1 cellular context compared by ENCODE assay signal in genomic region chr1:226940029-226940805, GRCh38.
TF ChIP-seq lines count a peak whose summit lies in the region.

Gene COQ8A (plus strand): TSS chr1:226940294. CDS start chr1:226961386, 21,092 bp downstream.

TF ChIP-seq in K562, 482 proteins besides CTCF, POLR2A, EP300 and RAD21 (continued from another document and continues in another):
- TF ChIP-seq CREB3L1 (IDR thresholded peaks at IDR 0.05; ENCODE audit: borderline replicate concordance, low read depth) = peak; percentile 72; the same call in 1 of the 2 replicates
- no peak for TF ChIP-seq SUPT5H (IDR thresholded peaks at IDR 0.05)
- TF ChIP-seq HOXB6 (CRISPR knock-in tag; IDR thresholded peaks at IDR 0.05; ENCODE audit: borderline replicate concordance) = no peak
- no peak for TF ChIP-seq MAFF (IDR thresholded peaks at IDR 0.05; ENCODE audit: low read length)
- TF ChIP-seq PML (IDR thresholded peaks at IDR 0.05; ENCODE audit: low read length) = no peak; the same call in 1 of the 2 replicates
- no peak for TF ChIP-seq CCAR2 (IDR thresholded peaks at IDR 0.05; ENCODE audit: low read depth, low read length)
- peak; percentile 86 for TF ChIP-seq E2F3 (CRISPR knock-in tag; IDR thresholded peaks at IDR 0.05)
- no peak for TF ChIP-seq PURB (CRISPR knock-in tag; IDR thresholded peaks at IDR 0.05; ENCODE audit: low read depth)
- no peak for TF ChIP-seq SIRT6 (IDR thresholded peaks at IDR 0.05; ENCODE audit: low read depth, low read length)
- TF ChIP-seq ZNF639 (CRISPR knock-in tag; conservative IDR thresholded peaks at IDR 0.05 in 1 of 2, IDR thresholded peaks at IDR 0.05 in 1 of 2) = peak in 1 of 2 experiments; percentile 14; a peak in 1 of 4 replicates
- TF ChIP-seq CTBP1 (IDR thresholded peaks at IDR 0.05; ENCODE audit: borderline replicate concordance) = peak; percentile 91
- TF ChIP-seq AFF4 (CRISPR knock-in tag; IDR thresholded peaks at IDR 0.05) = peak; percentile 44; the same call in 1 of the 2 replicates
- TF ChIP-seq SREBF2 (CRISPR knock-in tag; IDR thresholded peaks at IDR 0.05) = no peak
- no peak for TF ChIP-seq HMG20A (CRISPR knock-in tag; conservative IDR thresholded peaks at IDR 0.05)
- peak; percentile 93 for TF ChIP-seq SP1 (CRISPR knock-in tag; IDR thresholded peaks at IDR 0.05)
- TF ChIP-seq NR4A1 (CRISPR knock-in tag; IDR thresholded peaks at IDR 0.05) = 0 out of 2 replicates have a peak, but pooled peaks have one; percentile 76
- TF ChIP-seq NR4A1 (tag; IDR thresholded peaks at IDR 0.05) = peak; percentile 76
- TF ChIP-seq ZNF586 (CRISPR knock-in tag; conservative IDR thresholded peaks at IDR 0.05) = no peak
- no peak for TF ChIP-seq BACH1 (tag; IDR thresholded peaks at IDR 0.05)
- TF ChIP-seq NCOA4 (IDR thresholded peaks at IDR 0.05; ENCODE audit: partially characterized antibody) = no peak
- TF ChIP-seq PATZ1 (CRISPR knock-in tag; IDR thresholded peaks at IDR 0.05; ENCODE audit: borderline replicate concordance) = no peak
- no peak for TF ChIP-seq ELK1 (CRISPR knock-in tag; IDR thresholded peaks at IDR 0.05)
- no peak for TF ChIP-seq SNIP1 (IDR thresholded peaks at IDR 0.05; ENCODE audit: low read depth)
- no peak; the same call in 1 of the 2 replicates for TF ChIP-seq CLOCK (CRISPR knock-in tag; IDR thresholded peaks at IDR 0.05; ENCODE audit: borderline replicate concordance)
- peak; percentile 94 for TF ChIP-seq MYC (IDR thresholded peaks at IDR 0.05; ENCODE audit: low read depth, low read length)
- TF ChIP-seq MYC (CRISPR knock-in tag; IDR thresholded peaks at IDR 0.05; ENCODE audit: borderline replicate concordance, low read depth) = peak; percentile 57; the same call in 1 of the 2 replicates
- peak; percentile 75 for TF ChIP-seq VEZF1 (CRISPR knock-in tag; IDR thresholded peaks at IDR 0.05)
- 0 out of 2 replicates have a peak, but pooled peaks have one; percentile 41 for TF ChIP-seq ZNF592 (IDR thresholded peaks at IDR 0.05)
- peak; percentile 94 for TF ChIP-seq SAP30 (IDR thresholded peaks at IDR 0.05; ENCODE audit: borderline replicate concordance, insufficient read depth, low read depth, low read length, poor library complexity, severe bottlenecking)
- no peak for TF ChIP-seq E2F8 (IDR thresholded peaks at IDR 0.05; ENCODE audit: low read depth, partially characterized antibody)
- TF ChIP-seq LEF1 (IDR thresholded peaks at IDR 0.05) = peak; percentile 96
